In the genomic region with DNA sequence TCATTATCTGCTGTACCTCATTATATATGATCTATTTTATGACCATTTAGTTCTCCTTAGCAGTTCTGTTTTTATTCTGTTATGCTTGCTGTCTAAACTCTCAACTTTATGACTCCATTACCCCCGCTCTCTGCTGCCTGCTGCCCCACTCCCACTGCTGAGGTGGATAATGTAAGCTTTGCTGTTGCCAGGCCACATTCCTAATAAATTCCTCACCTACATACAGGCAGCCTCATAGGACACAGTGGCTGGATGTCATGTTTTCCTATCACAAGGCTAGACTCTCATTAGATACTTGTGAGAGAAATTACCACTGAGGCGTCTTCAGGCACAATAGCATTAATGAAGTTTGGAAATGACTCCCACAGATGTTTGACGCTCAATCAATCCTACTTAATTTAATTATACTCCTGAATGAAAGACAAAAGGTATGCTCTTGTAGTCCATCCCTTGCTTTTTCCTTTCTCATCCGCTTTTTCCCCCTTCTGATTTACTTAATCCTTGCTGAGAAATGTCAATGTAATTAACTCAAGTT, we compare ENCODE assay signal across 14 cellular contexts.
"Had no signal": no experiment of that assay in that cellular context is flagged by ENCODE, and none has a peak within 500 bp of the region (broad histone marks: within the 10 kb centered on the region; RNA-seq: fewer than 3 reads in every experiment).

No MANE protein-coding gene starts in this region.

- H3K36me3 ChIP-seq: esophagus muscularis mucosa, lower lobe of right lung, pancreas, thyroid gland, uterus had no signal

- H3K27me3 ChIP-seq: esophagus muscularis mucosa, pancreas, thyroid gland, uterus had no signal

- H3K36me3 Mint-ChIP-seq: stimulated activated naive B cell treated with anti-CD40 and anti-IgM and Interleukin-4, amounts not matched to agents 10 μg/mL and 1 μg/mL and 100 μg/mL, for 72 hours had no signal

- H3K4me3 Mint-ChIP-seq: neural crest cell; stimulated activated naive B cell treated with anti-CD40 and anti-IgM and Interleukin-4, amounts not matched to agents 10 μg/mL and 1 μg/mL and 100 μg/mL, for 72 hours had no signal

- DNase-seq: activated CD4-positive, CD25-positive, alpha-beta regulatory T cell treated with anti-CD3 and anti-CD28 coated beads, Interleukin-2, amount 50 U/mL, for 72 hours; activated naive CD4-positive, alpha-beta T cell treated with Interleukin-2 at 50 U/mL for 16 hours; aorta; hypothalamus; left cardiac atrium; lower lobe of right lung; midbrain; pancreas; stimulated activated CD4-positive, alpha-beta T cell treated with anti-CD3 and anti-CD28 coated beads, Interleukin-2, amount 100 ng/mL, for 48 hours; stimulated activated naive B cell treated with anti-CD40 and anti-IgM and Interleukin-4, amounts not matched to agents 10 μg/mL and 1 μg/mL and 100 μg/mL, for 72 hours; thyroid gland; uterus had no signal

- H3K27me3 Mint-ChIP-seq: stimulated activated naive B cell treated with anti-CD40 and anti-IgM and Interleukin-4, amounts not matched to agents 10 μg/mL and 1 μg/mL and 100 μg/mL, for 72 hours had no signal

- H3K4me3 ChIP-seq: esophagus muscularis mucosa, lower lobe of right lung, pancreas, thyroid gland, uterus had no signal

- H3K27ac Mint-ChIP-seq: stimulated activated naive B cell treated with anti-CD40 and anti-IgM and Interleukin-4, amounts not matched to agents 10 μg/mL and 1 μg/mL and 100 μg/mL, for 72 hours had no signal

- H3K4me1 Mint-ChIP-seq: stimulated activated naive B cell treated with anti-CD40 and anti-IgM and Interleukin-4, amounts not matched to agents 10 μg/mL and 1 μg/mL and 100 μg/mL, for 72 hours had no signal

- H3K4me1 ChIP-seq: esophagus muscularis mucosa, lower lobe of right lung, pancreas, thyroid gland, uterus had no signal

- H3K9me3 ChIP-seq: esophagus muscularis mucosa, lower lobe of right lung, pancreas, thyroid gland, uterus had no signal

- H3K27ac ChIP-seq: esophagus muscularis mucosa, lower lobe of right lung, pancreas, thyroid gland, uterus had no signal
